27 cellular contexts compared by ENCODE assay signal in the genomic region with DNA sequence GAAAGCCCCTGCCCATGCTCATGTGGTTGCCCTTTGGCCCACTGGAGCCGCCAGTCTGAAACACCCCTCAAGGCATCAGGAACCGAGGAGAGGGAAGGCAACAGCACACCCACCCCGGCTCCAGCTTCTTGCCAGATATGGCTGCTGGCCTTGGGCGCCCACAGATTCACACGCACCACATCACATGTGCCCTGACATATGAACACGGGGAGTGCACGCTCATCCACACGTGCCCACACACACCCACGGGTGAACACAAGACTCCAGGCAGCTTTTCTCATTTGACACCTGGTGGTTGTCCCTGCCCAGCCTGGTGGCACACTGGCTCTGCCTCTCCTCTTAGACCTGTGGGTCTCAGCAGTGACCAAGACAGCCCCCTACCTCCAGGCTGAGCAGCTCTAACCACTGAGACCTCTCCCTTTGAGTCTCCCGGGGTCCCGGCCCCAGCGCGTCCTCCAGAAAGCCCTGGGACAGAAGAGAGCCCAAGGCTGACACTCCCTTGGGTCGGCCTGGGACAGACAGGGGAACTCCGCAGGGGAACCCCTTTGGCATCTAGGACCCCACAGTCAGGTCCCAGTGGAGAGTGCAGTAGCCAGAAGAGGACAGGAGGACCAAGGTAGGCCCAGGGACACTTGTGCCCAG. TPM values are rescaled to one million over a fixed set of nuclear protein-coding genes. Genes with fewer than 3 reads are reported as not detected.
DNase-seq lines count a peak whose midpoint lies in the region; ATAC-seq and TF ChIP-seq lines count a peak whose summit lies in the region.
"Had no signal": no experiment of that assay in that cellular context is flagged by ENCODE, and none has a peak within 500 bp of the region (broad histone marks: within the 10 kb centered on the region; RNA-seq: fewer than 3 reads in every experiment).

No MANE protein-coding gene starts in this region.

- no peak overlapping the region for H3K4me2 ChIP-seq in neural progenitor cell
- H3K4me2 ChIP-seq: KMS-11, SK-N-SH had no signal

- H3K27ac ChIP-seq in caudate nucleus (ENCODE audit: low read depth, low read length): no peak overlapping the region
- H3K27ac ChIP-seq in neural progenitor cell: no peak overlapping the region
- H3K27ac ChIP-seq: GM23248, KMS-11 had no signal

- H3K9me3 ChIP-seq in neural progenitor cell (ENCODE audit: low read depth): no peaks in the 10 kb centered on the region
- H3K9me3 ChIP-seq: SK-N-SH had no signal

- POLR2A ChIA-PET in activated CD4-positive, alpha-beta T cell treated with anti-CD3 and anti-CD28 coated beads for 36 hours (lab: Charles Lee): no interaction called here
- POLR2A ChIA-PET in activated CD8-positive, alpha-beta T cell treated with anti-CD3 and anti-CD28 coated beads for 36 hours (lab: Charles Lee): no interaction called here

- H3K9ac ChIP-seq in neural progenitor cell: no peak overlapping the region
- H3K9ac ChIP-seq: GM23248, KMS-11, SK-N-SH had no signal

- DNase-seq in activated CD4-positive, alpha-beta T cell treated with anti-CD3 and anti-CD28 coated beads for 36 hours: peak; percentile 30
- DNase-seq in activated CD4-positive, alpha-beta T cell treated with anti-CD3 and anti-CD28 coated beads, Interleukin-2, amount 50 U/mL, for 48 hours: no peak
- DNase-seq in caudate nucleus (lab: John Stamatoyannopoulos, UW) (peak in 42 of 61 donors; percentile 17 to 89 (median 55)), neural progenitor cell (ENCODE audit: low spot score) (no peak), iPS-NIHi11 (ENCODE audit: low spot score) (no peak)
- no peak for DNase-seq in effector CD8-positive, alpha-beta T cell (lab: John Stamatoyannopoulos, UW)
- no peak for DNase-seq in activated CD8-positive, alpha-beta T cell treated with anti-CD3 and anti-CD28 coated beads for 36 hours
- DNase-seq: 8988T; ACHN; CD4-positive, CD25-positive, alpha-beta regulatory T cell; GM23248; H9; MM.1S; NCI-H1048; NCI-H1417; NCI-H1694; NCI-H2029 treated with DMSO at 0.1 percent for 48 hours; NCI-H2227 treated with DMSO at 0.1 percent for 48 hours; NCI-H510A; NCI-H69; SIG-M5; SK-N-SH had no signal

- peaks cover 5% of the 10 kb centered on the region for H3F3A ChIP-seq in neural progenitor cell (ENCODE audit: low read depth)

- no peaks in the 10 kb centered on the region for H3K36me3 Mint-ChIP-seq in activated CD4-positive, alpha-beta T cell treated with anti-CD3 and anti-CD28 coated beads for 36 hours (ENCODE audit: low read depth)
- no peaks in the 10 kb centered on the region for H3K36me3 Mint-ChIP-seq in neural progenitor cell
- H3K36me3 Mint-ChIP-seq in activated CD8-positive, alpha-beta T cell treated with anti-CD3 and anti-CD28 coated beads for 36 hours (ENCODE audit: low read depth): no peaks in the 10 kb centered on the region
- H3K36me3 Mint-ChIP-seq: CD4-positive, CD25-positive, alpha-beta regulatory T cell; IgD-negative memory B cell had no signal

- H3K4me1 Mint-ChIP-seq in activated CD4-positive, alpha-beta T cell treated with anti-CD3 and anti-CD28 coated beads for 36 hours: peaks cover 13% of the 10 kb centered on the region
- H3K4me1 Mint-ChIP-seq in neural progenitor cell: peaks cover 5% of the 10 kb centered on the region
- peaks cover 9% of the 10 kb centered on the region for H3K4me1 Mint-ChIP-seq in activated CD8-positive, alpha-beta T cell treated with anti-CD3 and anti-CD28 coated beads for 36 hours (ENCODE audit: low read depth)

- ATAC-seq in activated CD4-positive, alpha-beta T cell treated with anti-CD3 and anti-CD28 coated beads for 36 hours: no peak
- no peak for ATAC-seq in GM18505 (IDR thresholded peaks at IDR 0.05; ENCODE audit: unreplicated experiment)
- ATAC-seq in activated CD8-positive, alpha-beta T cell treated with anti-CD3 and anti-CD28 coated beads for 36 hours: no peak
- ATAC-seq: Panc1 had no signal

- H3K79me2 ChIP-seq in neural progenitor cell (ENCODE audit: low read depth): no peaks in the 10 kb centered on the region

- no peak overlapping the region for H3K4me3 Mint-ChIP-seq in activated CD4-positive, alpha-beta T cell treated with anti-CD3 and anti-CD28 coated beads for 36 hours
- H3K4me3 Mint-ChIP-seq in neural progenitor cell: peak overlapping the region; percentile 24
- H3K4me3 Mint-ChIP-seq in activated CD8-positive, alpha-beta T cell treated with anti-CD3 and anti-CD28 coated beads for 36 hours: no peak overlapping the region
- H3K4me3 Mint-ChIP-seq: CD4-positive, CD25-positive, alpha-beta regulatory T cell; H9 had no signal

- H3K4me3 ChIP-seq in neural progenitor cell: no peak overlapping the region
- H3K4me3 ChIP-seq: BLaER1, GM23248 had no signal

- peaks cover 32% of the 10 kb centered on the region for H4K20me1 ChIP-seq in neural progenitor cell (ENCODE audit: low read depth)

- CTCF ChIA-PET in activated CD4-positive, alpha-beta T cell treated with anti-CD3 and anti-CD28 coated beads for 36 hours (lab: Charles Lee): no interaction called here
- CTCF ChIA-PET in activated CD8-positive, alpha-beta T cell treated with anti-CD3 and anti-CD28 coated beads for 36 hours (lab: Charles Lee): interaction anchor here (1.5 kb wide), 1 partner anchor 12 kb away, joined by 4 read pairs; no protein-coding TSS in a partner anchor

- peaks cover 11% of the 10 kb centered on the region for H3K27me3 Mint-ChIP-seq in activated CD4-positive, alpha-beta T cell treated with anti-CD3 and anti-CD28 coated beads for 36 hours
- H3K27me3 Mint-ChIP-seq in neural progenitor cell (ENCODE audit: insufficient read depth, low read depth): peaks cover 8% of the 10 kb centered on the region
- H3K27me3 Mint-ChIP-seq in activated CD8-positive, alpha-beta T cell treated with anti-CD3 and anti-CD28 coated beads for 36 hours: peaks cover 15% of the 10 kb centered on the region

- TF ChIP-seq POLR2A in GM18505 (IDR thresholded peaks at IDR 0.05; ENCODE audit: borderline replicate concordance, extremely low read depth, insufficient read depth, insufficient read length): no peak

- no peaks in the 10 kb centered on the region for H3K36me3 ChIP-seq in neural progenitor cell

- H3K27me3 ChIP-seq in neural progenitor cell: peaks cover 88% of the 10 kb centered on the region
- H3K27me3 ChIP-seq: BLaER1 had no signal

- H3K4me1 ChIP-seq in neural progenitor cell: peaks cover 10% of the 10 kb centered on the region

- TF ChIP-seq CTCF in neural progenitor cell (IDR thresholded peaks at IDR 0.05): no peak
- no peak for TF ChIP-seq CTCF in activated CD8-positive, alpha-beta T cell treated with anti-CD3 and anti-CD28 coated beads for 36 hours (IDR thresholded peaks at IDR 0.05)

- H3K27ac Mint-ChIP-seq in activated CD4-positive, alpha-beta T cell treated with anti-CD3 and anti-CD28 coated beads for 36 hours: no peak overlapping the region
- H3K27ac Mint-ChIP-seq in neural progenitor cell: no peak overlapping the region
- no peak overlapping the region for H3K27ac Mint-ChIP-seq in activated CD8-positive, alpha-beta T cell treated with anti-CD3 and anti-CD28 coated beads for 36 hours
- H3K27ac Mint-ChIP-seq: CD4-positive, CD25-positive, alpha-beta regulatory T cell; H9; IgD-negative memory B cell had no signal

- H2AFZ ChIP-seq in neural progenitor cell (replicated peaks): no peak overlapping the region
- H2AFZ ChIP-seq: GM23248 had no signal

- intact Hi-C loops in activated CD4-positive, alpha-beta T cell treated with anti-CD3 and anti-CD28 coated beads for 36 hours (cut with DNase I, micrococcal nuclease): no loop called here
- intact Hi-C loops in activated CD8-positive, alpha-beta T cell treated with anti-CD3 and anti-CD28 coated beads for 36 hours (cut with micrococcal nuclease): no loop called here

- H3K9me3 Mint-ChIP-seq in activated CD4-positive, alpha-beta T cell treated with anti-CD3 and anti-CD28 coated beads for 36 hours (ENCODE audit: low read depth): no peaks in the 10 kb centered on the region
- peaks cover 2% of the 10 kb centered on the region for H3K9me3 Mint-ChIP-seq in neural progenitor cell
- H3K9me3 Mint-ChIP-seq in activated CD8-positive, alpha-beta T cell treated with anti-CD3 and anti-CD28 coated beads for 36 hours: no peaks in the 10 kb centered on the region
- H3K9me3 Mint-ChIP-seq: CD4-positive, CD25-positive, alpha-beta regulatory T cell; IgD-negative memory B cell had no signal

RNA-seq across cellular contexts. Expression of gene MAPK12, which starts 2.7 kb away (rescaled TPM):
- total RNA-seq in activated CD4-positive, alpha-beta T cell treated with anti-CD3 and anti-CD28 coated beads for 36 hours: 1 to 10 TPM; 5.4 to 8.1 TPM
- 18.7 and 28.4 TPM in 2 replicates for total RNA-seq in neural progenitor cell (ENCODE audit: low replicate concordance)
- 1 to 10 TPM; 7.9 to 9.2 TPM for total RNA-seq in activated CD8-positive, alpha-beta T cell treated with anti-CD3 and anti-CD28 coated beads for 36 hours

RNA-seq across cellular contexts. Expression of gene MAPK11, which starts 6.0 kb away (rescaled TPM):
- total RNA-seq in activated CD4-positive, alpha-beta T cell treated with anti-CD3 and anti-CD28 coated beads for 36 hours: 10 to 100 TPM; 11.6 to 13.6 TPM
- total RNA-seq in neural progenitor cell (ENCODE audit: low replicate concordance): 0.37 TPM in 1 of 2 replicates, not detected in the other
- total RNA-seq in activated CD8-positive, alpha-beta T cell treated with anti-CD3 and anti-CD28 coated beads for 36 hours: 1 to 10 TPM; 5.9 to 6.2 TPM

RNA-seq across cellular contexts. Expression of gene HDAC10, which starts 13.2 kb away (rescaled TPM):
- 10 to 100 TPM; 33.5 to 41.5 TPM for total RNA-seq in activated CD4-positive, alpha-beta T cell treated with anti-CD3 and anti-CD28 coated beads for 36 hours
- total RNA-seq in neural progenitor cell (ENCODE audit: low replicate concordance): 5.4 and 27.6 TPM in 2 replicates
- total RNA-seq in activated CD8-positive, alpha-beta T cell treated with anti-CD3 and anti-CD28 coated beads for 36 hours: 10 to 100 TPM; 43.0 to 44.3 TPM

RNA-seq across cellular contexts. Expression of gene TUBGCP6, which starts 19.4 kb away (rescaled TPM):
- total RNA-seq in activated CD4-positive, alpha-beta T cell treated with anti-CD3 and anti-CD28 coated beads for 36 hours: 10 to 100 TPM; 42.2 to 49.2 TPM
- 16.9 and 44.6 TPM in 2 replicates for total RNA-seq in neural progenitor cell (ENCODE audit: low replicate concordance)
- total RNA-seq in activated CD8-positive, alpha-beta T cell treated with anti-CD3 and anti-CD28 coated beads for 36 hours: 10 to 100 TPM; 44.8 to 47.2 TPM

RNA-seq across cellular contexts. Expression of gene PLXNB2, which starts 43.2 kb away (rescaled TPM):
- 1 to 10 TPM; 5.5 to 6.3 TPM for total RNA-seq in activated CD4-positive, alpha-beta T cell treated with anti-CD3 and anti-CD28 coated beads for 36 hours
- total RNA-seq in neural progenitor cell (ENCODE audit: low replicate concordance): 32.4 and 94.1 TPM in 2 replicates
- 10 to 100 TPM; 22.1 to 26.4 TPM for total RNA-seq in activated CD8-positive, alpha-beta T cell treated with anti-CD3 and anti-CD28 coated beads for 36 hours

Comparison
In these comparisons a context has a peak if more than half of its experiments do, and no peak if none do; other contexts are left out.
1. DNase-seq: peak in activated CD4-positive, alpha-beta T cell treated with anti-CD3 and anti-CD28 coated beads for 36 hours (single experiment) and caudate nucleus (42 of 61); none in activated CD4-positive, alpha-beta T cell treated with anti-CD3 and anti-CD28 coated beads, Interleukin-2, amount 50 U/mL, for 48 hours (0 of 2), neural progenitor cell (single experiment), effector CD8-positive, alpha-beta T cell (single experiment), activated CD8-positive, alpha-beta T cell treated with anti-CD3 and anti-CD28 coated beads for 36 hours (single experiment) and iPS-NIHi11 (single experiment).